In genomic region chr4:106058919-106059318, GRCh38 we compare ENCODE assay signal across 19 cellular contexts.
"Had no signal": no experiment of that assay in that cellular context is flagged by ENCODE, and none has a peak within 500 bp of the region (broad histone marks: within the 10 kb centered on the region; RNA-seq: fewer than 3 reads in every experiment).

No MANE protein-coding gene starts in this region.

- H3K27me3 ChIP-seq: ascending aorta, hepatocyte, right lobe of liver, stomach, suprapubic skin, tibial nerve had no signal

- H3K9me3 Mint-ChIP-seq: activated naive CD4-positive, alpha-beta T cell treated with anti-CD3 and anti-CD28 coated beads, Interleukin-2, amount 50 U/mL, for 72 hours; activated T-helper 17 cell treated with anti-CD3 and anti-CD28 coated beads, Interleukin-2, amount 50 U/mL, for 72 hours; memory B cell; stimulated activated memory B cell treated with anti-CD40 and anti-IgM and Interleukin-4, amounts not matched to agents 10 μg/mL and 1 μg/mL and 100 μg/mL, for 72 hours; WTC11 had no signal

- H3K4me3 Mint-ChIP-seq: activated T-helper 17 cell treated with anti-CD3 and anti-CD28 coated beads, Interleukin-2, amount 50 U/mL, for 72 hours; memory B cell; stimulated activated memory B cell treated with anti-CD40 and anti-IgM and Interleukin-4, amounts not matched to agents 10 μg/mL and 1 μg/mL and 100 μg/mL, for 72 hours; WTC11 had no signal

- H3K36me3 Mint-ChIP-seq: WTC11 had no signal

- ATAC-seq: activated naive CD4-positive, alpha-beta T cell treated with anti-CD3 and anti-CD28 coated beads, Interleukin-2, amount 50 U/mL, for 72 hours; activated T-helper 17 cell treated with anti-CD3 and anti-CD28 coated beads, Interleukin-2, amount 50 U/mL, for 72 hours; left ventricle myocardium superior; right lobe of liver; stimulated activated memory B cell treated with anti-CD40 and anti-IgM and Interleukin-4, amounts not matched to agents 10 μg/mL and 1 μg/mL and 100 μg/mL, for 72 hours; WTC11 had no signal

- H3K9me3 ChIP-seq: ascending aorta, right lobe of liver, stomach, suprapubic skin, tibial nerve had no signal

- H3K27ac Mint-ChIP-seq: activated naive CD4-positive, alpha-beta T cell treated with anti-CD3 and anti-CD28 coated beads, Interleukin-2, amount 50 U/mL, for 72 hours; activated T-helper 17 cell treated with anti-CD3 and anti-CD28 coated beads, Interleukin-2, amount 50 U/mL, for 72 hours; memory B cell; stimulated activated memory B cell treated with anti-CD40 and anti-IgM and Interleukin-4, amounts not matched to agents 10 μg/mL and 1 μg/mL and 100 μg/mL, for 72 hours; WTC11 had no signal

- H3K4me3 ChIP-seq: ascending aorta, hepatocyte, right lobe of liver, stomach, suprapubic skin, tibial nerve had no signal

- H3K27me3 Mint-ChIP-seq: activated T-helper 17 cell treated with anti-CD3 and anti-CD28 coated beads, Interleukin-2, amount 50 U/mL, for 72 hours; memory B cell; stimulated activated memory B cell treated with anti-CD40 and anti-IgM and Interleukin-4, amounts not matched to agents 10 μg/mL and 1 μg/mL and 100 μg/mL, for 72 hours had no signal

- H3K4me1 Mint-ChIP-seq: activated T-helper 17 cell treated with anti-CD3 and anti-CD28 coated beads, Interleukin-2, amount 50 U/mL, for 72 hours; memory B cell; stimulated activated memory B cell treated with anti-CD40 and anti-IgM and Interleukin-4, amounts not matched to agents 10 μg/mL and 1 μg/mL and 100 μg/mL, for 72 hours had no signal

- H3K36me3 ChIP-seq: ascending aorta, right lobe of liver, stomach, suprapubic skin, tibial nerve had no signal

- DNase-seq: activated T-cell treated with anti-CD3 and anti-CD28 coated beads, Interleukin-2, amount 50 U/mL, for 1 hour; erythroblast; foreskin melanocyte; glutamatergic neuron; left ventricle myocardium superior; occipital lobe; right lobe of liver; small intestine; stomach; T-helper 1 cell had no signal

- H3K27ac ChIP-seq: ascending aorta, hepatocyte, right lobe of liver, stomach, suprapubic skin, tibial nerve had no signal

- H3K4me1 ChIP-seq: ascending aorta, tibial nerve had no signal
